ENCODE assay signal across 8 cellular contexts in genomic region chr5:71601222-71602026, GRCh38. TPM values are rescaled to one million over a fixed set of nuclear protein-coding genes. Genes with fewer than 3 reads are reported as not detected.
DNase-seq lines count a peak whose midpoint lies in the region; ATAC-seq and TF ChIP-seq lines count a peak whose summit lies in the region.

No MANE protein-coding gene starts in this region.

- peaks cover 0 to 16% (median 4%) of the 10 kb centered on the region in 4 donors for H3K4me1 ChIP-seq in stomach

- H3K9me3 Mint-ChIP-seq in endothelial cell (ENCODE audit: unreplicated experiment), result no peaks in the 10 kb centered on the region
- no peaks in the 10 kb centered on the region for H3K9me3 Mint-ChIP-seq in natural killer cell

- no peaks in the 10 kb centered on the region for H3K27me3 ChIP-seq in stomach

- H3K36me3 ChIP-seq in stomach, result peaks cover 57 to 82% (median 74%) of the 10 kb centered on the region in 4 donors

- H3K27ac ChIP-seq in 22Rv1 (peak overlapping the region; percentile 79), stomach (peak overlapping the region in 3 of 5 donors; percentile 32 to 49 (median 42))

- H3K9me3 ChIP-seq in stomach, result no peaks in the 10 kb centered on the region

- H3K4me1 Mint-ChIP-seq in endothelial cell (ENCODE audit: unreplicated experiment), result no peaks in the 10 kb centered on the region
- peaks cover 21 to 24% of the 10 kb centered on the region in 2 donors for H3K4me1 Mint-ChIP-seq in natural killer cell

- in situ Hi-C loops in GM13976 (cut with MboI; ENCODE audit: low sequenced_read_pairs, unreplicated experiment), result no loop called here

- no peak for TF ChIP-seq POLR2A in stomach (IDR thresholded peaks at IDR 0.05)

- ATAC-seq in HG02870 (IDR thresholded peaks at IDR 0.05; ENCODE audit: unreplicated experiment) (peak; percentile 91), natural killer cell (peak; percentile 87 to 93 (median 90))

- no peak overlapping the region for H3K4me3 ChIP-seq in stomach

- H3K27ac Mint-ChIP-seq in endothelial cell (ENCODE audit: unreplicated experiment), result no peak overlapping the region
- H3K27ac Mint-ChIP-seq in natural killer cell, result peak overlapping the region; percentile 90 to 93

- H3K27me3 Mint-ChIP-seq in endothelial cell (ENCODE audit: unreplicated experiment) (no peaks in the 10 kb centered on the region), natural killer cell (ENCODE audit: low read depth in 2 of 2) (no peaks in the 10 kb centered on the region)

- DNase-seq in GM13976 (ENCODE audit: low spot score) (peak; percentile 69), NCI-H446 (lab: John Stamatoyannopoulos, UW) (peak; percentile 11 to 63), endothelial cell (ENCODE audit: low spot score) (peak; percentile 44), natural killer cell (peak; percentile 59), stomach (peak; percentile 54)
- peak; percentile 36 to 42 for DNase-seq in activated CD8-positive, alpha-beta memory T cell treated with anti-CD3 and anti-CD28 coated beads for 1 hour (ENCODE audit: extremely low read depth in 1 of 2, low read depth in 1 of 2)

- H3K4me3 Mint-ChIP-seq in endothelial cell (ENCODE audit: unreplicated experiment), result no peak overlapping the region
- H3K4me3 Mint-ChIP-seq in natural killer cell, result peak overlapping the region; percentile 60

- WGBS in stomach, 5 donors, result 46 to 64% (median 55%) methylated on average over 6 of the region's 6 CpGs

- intact Hi-C loops in natural killer cell (cut with micrococcal nuclease) (loop anchor here (1.0 to 10.0 kb wide), 3 partner anchors 14 to 633 kb away; partner anchors contain the start of gene MCCC2), stomach (cut with DNase I; ENCODE audit: low total_unique reads) (no loop called here)

- H3K36me3 Mint-ChIP-seq in endothelial cell (ENCODE audit: low read depth, unreplicated experiment) (peaks cover 35% of the 10 kb centered on the region), natural killer cell (no peaks in the 10 kb centered on the region)

- TF ChIP-seq EP300 in stomach (IDR thresholded peaks at IDR 0.05), result no peak

- peak; percentile 89 for TF ChIP-seq CTCF in 22Rv1 (IDR thresholded peaks at IDR 0.05)
- TF ChIP-seq CTCF in GM13976 (IDR thresholded peaks at IDR 0.05; ENCODE audit: borderline replicate concordance, control extremely low read depth, extremely low read depth, insufficient read depth, missing control alignments), result peak; percentile 59
- peak; percentile 69 for TF ChIP-seq CTCF in endothelial cell (IDR thresholded peaks at IDR 0.05; ENCODE audit: unreplicated experiment)
- peak; percentile 82 for TF ChIP-seq CTCF in natural killer cell (IDR thresholded peaks at IDR 0.05)
- TF ChIP-seq CTCF in stomach (IDR thresholded peaks at IDR 0.05), result peak in 5 of 7 experiments; percentile 28 to 49 (median 47)

RNA-seq across cellular contexts. Expression of gene MCCC2, which starts 14.3 kb away (rescaled TPM):
- total RNA-seq in endothelial cell (ENCODE audit: unreplicated experiment) (38.3 TPM), natural killer cell (10 to 100 TPM; 23.3 to 35.2 (median 32.5) TPM), stomach (10 to 100 TPM; 14.6 to 73.6 (median 48.7) TPM)
- polyA plus RNA-seq in stomach, result 10 to 100 TPM; 18.2 to 23.8 (median 21.7) TPM
